6 cellular contexts compared by ENCODE assay signal in genomic region chr1:26112407-26112775, GRCh38. TPM values are rescaled to one million over a fixed set of nuclear protein-coding genes. Genes with fewer than 3 reads are reported as not detected.
DNase-seq lines count a peak whose midpoint lies in the region; TF ChIP-seq lines count a peak whose summit lies in the region.

No MANE protein-coding gene starts in this region.

- no peak for TF ChIP-seq CTCF in NB4 (IDR thresholded peaks at IDR 0.05; ENCODE audit: low read depth, low read length)
- no peak for TF ChIP-seq CTCF in retinal pigment epithelial cell (conservative IDR thresholded peaks at IDR 0.05; ENCODE audit: low read depth, low read length)

- H3K4me3 ChIP-seq in NB4 (ENCODE audit: low read depth, low read length) (peak overlapping the region; percentile 89), retinal pigment epithelial cell (ENCODE audit: low read length) (peak overlapping the region; percentile 96)

- DNase-seq in GM19238 (ENCODE audit: insufficient read length, low spot score) (peak; percentile 15), NB4 (ENCODE audit: low read depth) (peak; percentile 56), dermis blood vessel endothelial cell (peak; percentile 41), retinal pigment epithelial cell (ENCODE audit: low read depth) (no peak), pons (ENCODE audit: low spot score) (no peak), mesenteric fat pad (ENCODE audit: low spot score) (no peak)

- no peak for TF ChIP-seq POLR2A in NB4 (IDR thresholded peaks at IDR 0.05; ENCODE audit: extremely low read depth, insufficient read length)

RNA-seq across cellular contexts. Expression of gene PDIK1L, which starts 0.8 kb away (rescaled TPM):
- total RNA-seq in dermis blood vessel endothelial cell (6.7 and 8.2 TPM in 2 replicates), mesenteric fat pad (6.4 TPM)

RNA-seq across cellular contexts. Expression of gene TRIM63, which starts 45.0 kb away (rescaled TPM):
- not detected in 2 replicates for total RNA-seq in dermis blood vessel endothelial cell
- 0.26 TPM for total RNA-seq in mesenteric fat pad

RNA-seq across cellular contexts. Expression of gene FAM110D, which starts 46.5 kb away (rescaled TPM):
- total RNA-seq in dermis blood vessel endothelial cell: 11.6 and 12.9 TPM in 2 replicates
- total RNA-seq in mesenteric fat pad: 6.3 TPM

RNA-seq across cellular contexts. Expression of gene C1orf232, which starts 56.4 kb away (rescaled TPM):
- not detected in 2 replicates for total RNA-seq in dermis blood vessel endothelial cell
- not detected for total RNA-seq in mesenteric fat pad

RNA-seq across cellular contexts. Expression of gene ZNF593, which starts 57.3 kb away (rescaled TPM):
- 8.0 and 25.0 TPM in 2 replicates for total RNA-seq in dermis blood vessel endothelial cell
- 32.7 TPM for total RNA-seq in mesenteric fat pad

Comparison
In these comparisons a context has a peak if more than half of its experiments do, and no peak if none do; other contexts are left out.
1. DNase-seq: peak in GM19238 (single experiment), NB4 (single experiment) and dermis blood vessel endothelial cell (single experiment); none in retinal pigment epithelial cell (single experiment), pons (single experiment) and mesenteric fat pad (single experiment).